28 cellular contexts compared by ENCODE assay signal in the genomic region with DNA sequence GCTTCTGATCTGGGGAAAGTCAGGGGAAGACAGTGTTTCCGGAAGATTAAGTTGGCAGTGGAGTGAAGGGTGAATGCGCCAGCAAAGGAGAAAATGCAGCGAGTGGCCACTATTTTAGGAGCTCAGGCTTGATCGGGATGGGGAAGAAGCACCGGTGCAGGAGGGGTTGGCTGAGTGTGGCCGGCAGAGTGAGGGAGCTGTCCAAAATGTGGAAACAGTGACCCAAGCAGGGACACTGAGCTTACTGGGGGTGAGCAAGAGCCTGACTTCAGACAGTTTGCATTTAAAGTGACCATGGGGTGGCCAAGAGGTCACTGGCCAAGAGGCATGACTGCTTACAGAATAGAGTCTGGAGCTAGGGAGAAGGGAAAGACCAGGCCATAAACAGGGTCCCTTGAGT.
"Had no signal": no experiment of that assay in that cellular context is flagged by ENCODE, and none has a peak within 500 bp of the region (broad histone marks: within the 10 kb centered on the region; RNA-seq: fewer than 3 reads in every experiment).

No MANE protein-coding gene starts in this region.

- H3K27ac Mint-ChIP-seq: activated CD4-positive, alpha-beta memory T cell treated with anti-CD3 and anti-CD28 coated beads, Interleukin-2, amount 10 ng/mL, durations not matched to agents 7 days and 5 days; activated CD4-positive, alpha-beta T cell treated with anti-CD3 and anti-CD28 coated beads, Interleukin-2, amount 10 ng/mL, durations not matched to agents 7 days and 5 days; activated naive CD4-positive, alpha-beta T cell treated with anti-CD3 and anti-CD28 coated beads, Interleukin-2, amount 10 ng/mL, durations not matched to agents 7 days and 5 days; activated naive CD4-positive, alpha-beta T cell treated with anti-CD3 and anti-CD28 coated beads, Interleukin-2, amount 50 U/mL, for 72 hours; activated naive CD8-positive, alpha-beta T cell treated with anti-CD3 and anti-CD28 coated beads, Interleukin-2, amount 10 ng/mL, durations not matched to agents 7 days and 5 days; activated T-cell treated with anti-CD3 and anti-CD28 coated beads, Interleukin-2, amount 50 U/mL, for 24 hours; activated T-cell treated with anti-CD3 and anti-CD28 coated beads, Interleukin-2, amount 50 U/mL, for 72 hours; effector memory CD8-positive, alpha-beta T cell had no signal

- DNase-seq: activated CD4-positive, alpha-beta memory T cell treated with anti-CD3 and anti-CD28 coated beads, Interleukin-2, amount 10 ng/mL, durations not matched to agents 7 days and 5 days; activated CD4-positive, alpha-beta T cell treated with anti-CD3 and anti-CD28 coated beads for 4 hours; activated CD4-positive, alpha-beta T cell treated with anti-CD3 and anti-CD28 coated beads, Interleukin-2, amount 10 ng/mL, durations not matched to agents 7 days and 5 days; activated CD4-positive, alpha-beta T cell treated with anti-CD3 and anti-CD28 coated beads, Interleukin-2, amount 50 U/mL, for 4 hours; activated CD4-positive, CD25-positive, alpha-beta regulatory T cell; activated CD4-positive, CD25-positive, alpha-beta regulatory T cell treated with anti-CD3 and anti-CD28 coated beads, Interleukin-2, amount 50 U/mL, for 72 hours; activated CD8-positive, alpha-beta memory T cell treated with anti-CD3 and anti-CD28 coated beads, Interleukin-2, amount 50 U/mL, for 48 hours; activated naive CD4-positive, alpha-beta T cell; activated naive CD4-positive, alpha-beta T cell treated with anti-CD3 and anti-CD28 coated beads, Interleukin-2, amount 10 ng/mL, durations not matched to agents 7 days and 5 days; activated naive CD8-positive, alpha-beta T cell treated with anti-CD3 and anti-CD28 coated beads, Interleukin-2, amount 10 ng/mL, durations not matched to agents 7 days and 5 days; activated T-cell treated with anti-CD3 and anti-CD28 coated beads for 4 hours; activated T-cell treated with anti-CD3 and anti-CD28 coated beads, Interleukin-2, amount 50 U/mL, for 24 hours; activated T-cell treated with anti-CD3 and anti-CD28 coated beads, Interleukin-2, amount 50 U/mL, for 72 hours; anterior cingulate cortex; brain microvascular endothelial cell; cortex of kidney; dermis blood vessel endothelial cell; effector CD4-positive, alpha-beta T cell; effector memory CD8-positive, alpha-beta T cell; erythroblast; foreskin keratinocyte; gastrocnemius medialis; glutamatergic neuron; heart left ventricle; T-helper 2 cell had no signal

- H3K27ac ChIP-seq: brain microvascular endothelial cell, esophagus muscularis mucosa, foreskin keratinocyte, gastrocnemius medialis, heart left ventricle had no signal

- ATAC-seq: activated naive CD4-positive, alpha-beta T cell treated with anti-CD3 and anti-CD28 coated beads, Interleukin-2, amount 50 U/mL, for 72 hours; activated T-cell treated with anti-CD3 and anti-CD28 coated beads, Interleukin-2, amount 50 U/mL, for 72 hours; effector memory CD8-positive, alpha-beta T cell; foreskin keratinocyte; gastrocnemius medialis; heart left ventricle had no signal

- H3K4me3 ChIP-seq: esophagus muscularis mucosa, gastrocnemius medialis, heart left ventricle had no signal

- H3K27me3 ChIP-seq: brain microvascular endothelial cell had no signal

- H3K9me3 ChIP-seq: esophagus muscularis mucosa, gastrocnemius medialis, heart left ventricle had no signal

- H3K9me3 Mint-ChIP-seq: activated CD4-positive, alpha-beta memory T cell treated with anti-CD3 and anti-CD28 coated beads, Interleukin-2, amount 10 ng/mL, durations not matched to agents 7 days and 5 days; activated CD4-positive, alpha-beta T cell treated with anti-CD3 and anti-CD28 coated beads, Interleukin-2, amount 10 ng/mL, durations not matched to agents 7 days and 5 days; activated naive CD4-positive, alpha-beta T cell treated with anti-CD3 and anti-CD28 coated beads, Interleukin-2, amount 10 ng/mL, durations not matched to agents 7 days and 5 days; activated naive CD8-positive, alpha-beta T cell treated with anti-CD3 and anti-CD28 coated beads, Interleukin-2, amount 10 ng/mL, durations not matched to agents 7 days and 5 days; activated T-cell treated with anti-CD3 and anti-CD28 coated beads, Interleukin-2, amount 50 U/mL, for 24 hours; central memory CD8-positive, alpha-beta T cell; effector memory CD8-positive, alpha-beta T cell had no signal

- H3K4me1 ChIP-seq: esophagus muscularis mucosa, foreskin keratinocyte, gastrocnemius medialis, heart left ventricle had no signal

- H3K36me3 ChIP-seq: brain microvascular endothelial cell, esophagus muscularis mucosa, gastrocnemius medialis, heart left ventricle had no signal

- H3K4me1 Mint-ChIP-seq: activated CD4-positive, alpha-beta memory T cell treated with anti-CD3 and anti-CD28 coated beads, Interleukin-2, amount 10 ng/mL, durations not matched to agents 7 days and 5 days; activated CD4-positive, alpha-beta T cell treated with anti-CD3 and anti-CD28 coated beads, Interleukin-2, amount 10 ng/mL, durations not matched to agents 7 days and 5 days; activated naive CD4-positive, alpha-beta T cell treated with anti-CD3 and anti-CD28 coated beads, Interleukin-2, amount 10 ng/mL, durations not matched to agents 7 days and 5 days; activated naive CD8-positive, alpha-beta T cell treated with anti-CD3 and anti-CD28 coated beads, Interleukin-2, amount 10 ng/mL, durations not matched to agents 7 days and 5 days; central memory CD8-positive, alpha-beta T cell had no signal

- H3K4me3 Mint-ChIP-seq: activated CD4-positive, alpha-beta memory T cell treated with anti-CD3 and anti-CD28 coated beads, Interleukin-2, amount 10 ng/mL, durations not matched to agents 7 days and 5 days; activated CD4-positive, alpha-beta T cell treated with anti-CD3 and anti-CD28 coated beads, Interleukin-2, amount 10 ng/mL, durations not matched to agents 7 days and 5 days; activated naive CD4-positive, alpha-beta T cell treated with anti-CD3 and anti-CD28 coated beads, Interleukin-2, amount 10 ng/mL, durations not matched to agents 7 days and 5 days; activated naive CD8-positive, alpha-beta T cell treated with anti-CD3 and anti-CD28 coated beads, Interleukin-2, amount 10 ng/mL, durations not matched to agents 7 days and 5 days; activated T-cell treated with anti-CD3 and anti-CD28 coated beads, Interleukin-2, amount 50 U/mL, for 24 hours; activated T-cell treated with anti-CD3 and anti-CD28 coated beads, Interleukin-2, amount 50 U/mL, for 72 hours; central memory CD8-positive, alpha-beta T cell; effector memory CD8-positive, alpha-beta T cell had no signal

- H3K36me3 Mint-ChIP-seq: activated naive CD4-positive, alpha-beta T cell treated with anti-CD3 and anti-CD28 coated beads, Interleukin-2, amount 10 ng/mL, durations not matched to agents 7 days and 5 days; activated naive CD8-positive, alpha-beta T cell treated with anti-CD3 and anti-CD28 coated beads, Interleukin-2, amount 10 ng/mL, durations not matched to agents 7 days and 5 days had no signal
